In genomic region chr6:156776470-156776840, GRCh38 we compare ENCODE assay signal across 7 cellular contexts. TPM values are rescaled to one million over a fixed set of nuclear protein-coding genes. Genes with fewer than 3 reads are reported as not detected.
DNase-seq lines count a peak whose midpoint lies in the region; ATAC-seq and TF ChIP-seq lines count a peak whose summit lies in the region.

No MANE protein-coding gene starts in this region.

- H3K4me3 ChIP-seq in MM.1S (ENCODE audit: low read length): peak overlapping the region; percentile 55
- H3K4me3 ChIP-seq in heart right ventricle: peak overlapping the region; percentile 24 to 87 (median 78)

- H3K36me3 ChIP-seq in MM.1S (replicated peaks; ENCODE audit: insufficient read depth, low read length): no peaks in the 10 kb centered on the region
- no peaks in the 10 kb centered on the region for H3K36me3 ChIP-seq in heart right ventricle

- DNase-seq in MM.1S (no peak), heart right ventricle (no peak), sciatic nerve (ENCODE audit: low spot score) (no peak)
- peak; percentile 29 for DNase-seq in activated CD4-positive, alpha-beta memory T cell treated with anti-CD3 and anti-CD28 coated beads for 36 hours
- DNase-seq in stimulated activated CD4-positive, alpha-beta T cell treated with anti-CD3 and anti-CD28 coated beads, Interleukin-1b, Interleukin-23, amount 100 ng/mL, for 48 hours: no peak

- CTCF ChIA-PET in activated CD4-positive, alpha-beta memory T cell treated with anti-CD3 and anti-CD28 coated beads for 36 hours (lab: Charles Lee): interaction anchor here (0.8 to 1.1 kb wide), 4 partner anchors 15 to 245 kb away, joined by 3 to 4 read pairs (median 4); no protein-coding TSS in a partner anchor

- peak; percentile 44 for TF ChIP-seq CTCF in GM12873 (IDR thresholded peaks at IDR 0.05; ENCODE audit: insufficient read depth, low read depth, low read length, missing control alignments)
- TF ChIP-seq CTCF in MM.1S (IDR thresholded peaks at IDR 0.05; ENCODE audit: low read length): no peak
- peak in 2 of 9 donors; percentile 8 to 19 for TF ChIP-seq CTCF in heart right ventricle (IDR thresholded peaks at IDR 0.05)

- H3F3A ChIP-seq in MM.1S (ENCODE audit: insufficient read depth, low read length): peaks cover 2% of the 10 kb centered on the region; the same call in 1 of the 2 replicates

- H3K4me1 ChIP-seq in MM.1S (ENCODE audit: low read length) (no peaks in the 10 kb centered on the region), heart right ventricle (peaks cover 0 to 40% (median 32%) of the 10 kb centered on the region in 9 donors)

- ATAC-seq in heart right ventricle (peak in 2 of 8 donors; percentile 0 to 1), sciatic nerve (peak; percentile 0), GM19452 (IDR thresholded peaks at IDR 0.05; ENCODE audit: unreplicated experiment) (no peak)

- POLR2A ChIA-PET in activated CD4-positive, alpha-beta memory T cell treated with anti-CD3 and anti-CD28 coated beads for 36 hours (lab: Charles Lee): interaction anchor here (1.1 to 3.7 kb wide), 4 partner anchors 15 to 245 kb away, joined by 3 to 24 read pairs (median 4); no protein-coding TSS in a partner anchor

- H3K9me2 ChIP-seq in MM.1S (replicated peaks; ENCODE audit: insufficient read depth, low read length): no peaks in the 10 kb centered on the region

- H3K27ac ChIP-seq in MM.1S (ENCODE audit: low read length): peak overlapping the region; percentile 35; the same call in 1 of the 2 replicates
- H3K27ac ChIP-seq in heart right ventricle: peak overlapping the region; percentile 96 to 99 (median 98)

- no peak overlapping the region for H2AFZ ChIP-seq in MM.1S (ENCODE audit: low read length)

- H3K27me3 ChIP-seq in MM.1S (replicated peaks; ENCODE audit: insufficient read depth, low read length) (no peaks in the 10 kb centered on the region), heart right ventricle (no peaks in the 10 kb centered on the region)

- intact Hi-C loops in activated CD4-positive, alpha-beta memory T cell treated with anti-CD3 and anti-CD28 coated beads for 36 hours (cut with micrococcal nuclease): loop anchor here (2.0 to 5.0 kb wide), 3 partner anchors 56 to 1464 kb away; partner anchors contain the start of gene TFB1M
- intact Hi-C loops in heart right ventricle (cut with DNase I) (loop anchor here in 8 of 10 donors (1.0 to 10.0 kb wide), 13 partner anchors 46 to 408 kb away; no protein-coding TSS in a partner anchor), sciatic nerve (cut with DNase I) (loop anchor here (5.0 to 10.0 kb wide), 2 partner anchors 89 to 248 kb away; no protein-coding TSS in a partner anchor)

- H3K9me3 Mint-ChIP-seq in activated CD4-positive, alpha-beta memory T cell treated with anti-CD3 and anti-CD28 coated beads for 36 hours: no peaks in the 10 kb centered on the region

- peak overlapping the region; percentile 80 for H3K4me3 Mint-ChIP-seq in activated CD4-positive, alpha-beta memory T cell treated with anti-CD3 and anti-CD28 coated beads for 36 hours

- peaks cover 19% of the 10 kb centered on the region for H3K79me2 ChIP-seq in MM.1S (ENCODE audit: low read length)

- H3K9ac ChIP-seq in MM.1S (ENCODE audit: low read length): peak overlapping the region; percentile 28; the same call in 1 of the 2 replicates

- peaks cover 20% of the 10 kb centered on the region for H3K4me1 Mint-ChIP-seq in activated CD4-positive, alpha-beta memory T cell treated with anti-CD3 and anti-CD28 coated beads for 36 hours (ENCODE audit: low read depth)

- H3K4me2 ChIP-seq in MM.1S (ENCODE audit: low read depth, low read length): peak overlapping the region; percentile 63; the same call in 1 of the 2 replicates

- 4 to 6% methylated on average over 8 of the region's 8 CpGs for WGBS in heart right ventricle, 2 donors

- peak overlapping the region; percentile 92 for H3K27ac Mint-ChIP-seq in activated CD4-positive, alpha-beta memory T cell treated with anti-CD3 and anti-CD28 coated beads for 36 hours

- H3K9me3 ChIP-seq in MM.1S (replicated peaks; ENCODE audit: insufficient read depth, low read length): no peaks in the 10 kb centered on the region
- no peaks in the 10 kb centered on the region for H3K9me3 ChIP-seq in heart right ventricle

- peaks cover 2% of the 10 kb centered on the region for H3K36me3 Mint-ChIP-seq in activated CD4-positive, alpha-beta memory T cell treated with anti-CD3 and anti-CD28 coated beads for 36 hours

- H3K27me3 Mint-ChIP-seq in activated CD4-positive, alpha-beta memory T cell treated with anti-CD3 and anti-CD28 coated beads for 36 hours: no peaks in the 10 kb centered on the region

- no peaks in the 10 kb centered on the region for H4K20me1 ChIP-seq in MM.1S (ENCODE audit: insufficient read depth, low read length)

RNA-seq across cellular contexts. Expression of gene ARID1B, which starts 0.7 kb away (rescaled TPM):
- 10 to 100 TPM; 39.0 to 41.5 TPM for total RNA-seq in activated CD4-positive, alpha-beta memory T cell treated with anti-CD3 and anti-CD28 coated beads for 36 hours
- total RNA-seq in heart right ventricle (10 to 100 TPM; 39.0 to 63.2 (median 53.0) TPM), sciatic nerve (142 TPM)
- 10 to 100 TPM; 11.2 to 14.5 TPM for polyA plus RNA-seq in heart right ventricle
